11 cellular contexts compared by ENCODE assay signal in genomic region chr17:73226556-73227172, GRCh38. TPM values are rescaled to one million over a fixed set of nuclear protein-coding genes. Genes with fewer than 3 reads are reported as not detected.
DNase-seq lines count a peak whose midpoint lies in the region; ATAC-seq and TF ChIP-seq lines count a peak whose summit lies in the region.
"Had no signal": no experiment of that assay in that cellular context is flagged by ENCODE, and none has a peak within 500 bp of the region (broad histone marks: within the 10 kb centered on the region; RNA-seq: fewer than 3 reads in every experiment).

No MANE protein-coding gene starts in this region.

- POLR2A ChIA-PET in A673 (lab: Charles Lee; ENCODE audit: low non-redundant PET), result no interaction called here
- POLR2A ChIA-PET in activated CD8-positive, alpha-beta T cell treated with anti-CD3 and anti-CD28 coated beads for 36 hours (lab: Charles Lee), result interaction anchor here (2.5 kb wide), 1 partner anchor 34 kb away, joined by 11 read pairs; the partner anchor contains the start of gene COG1

- no peak for DNase-seq in A673 (ENCODE audit: low spot score)
- peak; percentile 16 for DNase-seq in GM12865 (ENCODE audit: low read depth)
- DNase-seq in activated CD8-positive, alpha-beta T cell treated with anti-CD3 and anti-CD28 coated beads for 36 hours, result no peak
- DNase-seq in mucosa of gallbladder (ENCODE audit: low spot score), result no peak
- no peak for DNase-seq in effector CD8-positive, alpha-beta T cell (lab: John Stamatoyannopoulos, UW)
- DNase-seq: SJCRH30; stimulated activated naive CD4-positive, alpha-beta T cell treated with Interleukin-2 at 50 U/mL for 16 hours had no signal

- H3K4me1 Mint-ChIP-seq in activated CD8-positive, alpha-beta T cell treated with anti-CD3 and anti-CD28 coated beads for 36 hours (ENCODE audit: low read depth), result peaks cover 58% of the 10 kb centered on the region

- peak overlapping the region; percentile 29 for H3K4me3 Mint-ChIP-seq in activated CD8-positive, alpha-beta T cell treated with anti-CD3 and anti-CD28 coated beads for 36 hours

- H3K36me3 ChIP-seq in A673 (ENCODE audit: insufficient read depth, low read length, poor library complexity, severe bottlenecking), result no peaks in the 10 kb centered on the region
- peaks cover 11% of the 10 kb centered on the region; the same call in 1 of the 2 replicates for H3K36me3 ChIP-seq in iPS-20b (ENCODE audit: insufficient read depth, low read depth, low read length)

- CTCF ChIA-PET in A673 (lab: Charles Lee), result no interaction called here
- CTCF ChIA-PET in activated CD8-positive, alpha-beta T cell treated with anti-CD3 and anti-CD28 coated beads for 36 hours (lab: Charles Lee), result interaction anchor here (1.3 to 1.7 kb wide), 5 partner anchors 11 to 241 kb away, joined by 3 to 7 read pairs (median 4); no protein-coding TSS in a partner anchor

- peak overlapping the region; percentile 71 for H3K27ac Mint-ChIP-seq in activated CD8-positive, alpha-beta T cell treated with anti-CD3 and anti-CD28 coated beads for 36 hours

- no peaks in the 10 kb centered on the region for H3K9me3 Mint-ChIP-seq in activated CD8-positive, alpha-beta T cell treated with anti-CD3 and anti-CD28 coated beads for 36 hours

- H3K9me3 ChIP-seq in A673 (ENCODE audit: low read depth, low read length, poor library complexity, severe bottlenecking) (no peaks in the 10 kb centered on the region), iPS-20b (ENCODE audit: insufficient read depth, low read depth, low read length) (no peaks in the 10 kb centered on the region)
- H3K9me3 ChIP-seq: SJCRH30 had no signal

- peak overlapping the region; percentile 38; the same call in 1 of the 2 replicates for H3K9ac ChIP-seq in iPS-20b (ENCODE audit: low read depth, low read length)

- BruUV-seq in A673 (replicated peaks; lab: Mats Ljungman, UMichigan), result no TSS peak

- peak; percentile 31 for ATAC-seq in activated CD8-positive, alpha-beta T cell treated with anti-CD3 and anti-CD28 coated beads for 36 hours
- ATAC-seq in GM19023 (IDR thresholded peaks at IDR 0.05; ENCODE audit: unreplicated experiment), result no peak
- no peak for ATAC-seq in GM21786 (IDR thresholded peaks at IDR 0.05; ENCODE audit: unreplicated experiment)

- H3K27ac ChIP-seq in A673 (ENCODE audit: low read depth, low read length, poor library complexity, severe bottlenecking) (peak overlapping the region; percentile 15), iPS-20b (ENCODE audit: low read length) (peak overlapping the region; percentile 25)
- H3K27ac ChIP-seq: SJCRH30 had no signal

- peaks cover 24% of the 10 kb centered on the region for H3K4me1 ChIP-seq in A673 (ENCODE audit: insufficient read depth, low read length, poor library complexity, severe bottlenecking)
- peaks cover 26% of the 10 kb centered on the region for H3K4me1 ChIP-seq in iPS-20b (ENCODE audit: insufficient read depth, low read length)

- TF ChIP-seq CTCF in A673 (conservative IDR thresholded peaks at IDR 0.05; ENCODE audit: low read depth, low read length), result no peak
- no peak for TF ChIP-seq CTCF in GM12865 (IDR thresholded peaks at IDR 0.05; ENCODE audit: insufficient read depth, low read depth, low read length, missing control alignments)
- TF ChIP-seq CTCF in activated CD8-positive, alpha-beta T cell treated with anti-CD3 and anti-CD28 coated beads for 36 hours (IDR thresholded peaks at IDR 0.05), result no peak

- H3K27me3 ChIP-seq in A673 (replicated peaks; ENCODE audit: insufficient read depth, low read depth, low read length, poor library complexity) (no peaks in the 10 kb centered on the region), iPS-20b (ENCODE audit: insufficient read depth, low read length) (no peaks in the 10 kb centered on the region)
- H3K27me3 ChIP-seq: SJCRH30 had no signal

- H3K27me3 Mint-ChIP-seq in activated CD8-positive, alpha-beta T cell treated with anti-CD3 and anti-CD28 coated beads for 36 hours, result no peaks in the 10 kb centered on the region

- intact Hi-C loops in A673 (cut with micrococcal nuclease; ENCODE audit: unreplicated experiment), result no loop called here
- intact Hi-C loops in activated CD8-positive, alpha-beta T cell treated with anti-CD3 and anti-CD28 coated beads for 36 hours (cut with micrococcal nuclease), result no loop called here

- H3K4me3 ChIP-seq in A673 (ENCODE audit: low read depth, low read length, poor library complexity, severe bottlenecking) (no peak overlapping the region), GM12865 (ENCODE audit: low read depth, low read length) (peak overlapping the region; percentile 28; the same call in 1 of the 2 replicates), iPS-20b (ENCODE audit: low read length) (peak overlapping the region; percentile 23; the same call in 1 of the 2 replicates)
- H3K4me3 ChIP-seq: SJCRH30 had no signal

- peaks cover 17% of the 10 kb centered on the region for H3K36me3 Mint-ChIP-seq in activated CD8-positive, alpha-beta T cell treated with anti-CD3 and anti-CD28 coated beads for 36 hours (ENCODE audit: low read depth)

RNA-seq across cellular contexts. Expression of gene COG1, which starts 33.8 kb away (rescaled TPM):
- total RNA-seq in A673 (2021), result 32.2 and 36.0 TPM in 2 replicates
- 10 to 100 TPM; 24.6 to 27.9 TPM for total RNA-seq in activated CD8-positive, alpha-beta T cell treated with anti-CD3 and anti-CD28 coated beads for 36 hours
- 50.6 TPM for total RNA-seq in mucosa of gallbladder

RNA-seq across cellular contexts. Expression of gene CPSF4L, which starts 35.0 kb away (rescaled TPM):
- 0.24 TPM in 1 of 2 replicates, not detected in the other for total RNA-seq in A673 (2021)
- not detected for total RNA-seq in activated CD8-positive, alpha-beta T cell treated with anti-CD3 and anti-CD28 coated beads for 36 hours
- total RNA-seq in mucosa of gallbladder, result not detected
- total RNA-seq: cerebellum, SJCRH30 had no signal
